Comparison of ENCODE assay signal across 17 cellular contexts in the genomic region with DNA sequence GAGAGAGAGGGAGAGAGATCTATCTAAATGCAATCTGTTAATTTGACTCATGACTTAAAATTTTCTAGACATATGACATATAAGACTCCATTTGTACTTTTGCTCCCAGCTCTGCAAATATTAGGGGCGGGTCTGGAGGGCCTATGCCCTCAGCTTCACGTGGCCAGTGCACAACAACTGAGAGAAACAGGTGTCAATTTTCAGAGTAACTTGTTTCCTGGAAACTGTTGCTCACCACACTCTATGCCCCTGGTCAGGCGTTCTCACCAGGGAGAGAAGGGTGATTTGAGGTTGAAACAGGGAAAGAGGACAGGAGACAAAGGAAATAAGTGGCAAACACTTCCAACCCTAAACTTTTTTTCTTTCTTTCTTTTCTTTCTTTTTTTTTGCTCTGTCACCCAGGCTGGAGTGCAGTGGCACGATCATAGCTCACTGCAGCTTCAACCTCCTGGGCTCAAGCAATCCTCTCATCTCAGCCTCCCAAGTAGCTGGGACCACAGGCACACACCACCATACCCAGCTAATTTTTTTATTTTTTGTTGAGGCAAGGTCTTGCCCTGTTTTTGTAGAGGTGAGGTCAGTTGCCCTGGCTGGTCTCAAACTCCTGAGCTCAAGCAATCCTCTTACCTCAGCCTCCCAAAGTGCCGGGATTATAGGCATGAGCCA.
DNase-seq lines count a peak whose midpoint lies in the region; ATAC-seq and TF ChIP-seq lines count a peak whose summit lies in the region.
"Had no signal": no experiment of that assay in that cellular context is flagged by ENCODE, and none has a peak within 500 bp of the region (broad histone marks: within the 10 kb centered on the region; RNA-seq: fewer than 3 reads in every experiment).

No MANE protein-coding gene starts in this region.

- no peaks in the 10 kb centered on the region for H3K79me2 ChIP-seq in DND-41 (ENCODE audit: insufficient read depth, low read length)

- ATAC-seq in DND-41 (ENCODE audit: insufficient read depth, low read depth) (peak; percentile 69; the same call in 2 of the 3 replicates), GM21825 (IDR thresholded peaks at IDR 0.05; ENCODE audit: unreplicated experiment) (peak; percentile 61), left colon (peak; percentile 50), GM18867 (IDR thresholded peaks at IDR 0.05; ENCODE audit: unreplicated experiment) (no peak)
- ATAC-seq: K562, Panc1 had no signal

- H2AFZ ChIP-seq in DND-41 (ENCODE audit: low read depth, low read length): no peak overlapping the region

- H3K9ac ChIP-seq in DND-41 (ENCODE audit: low read depth, low read length): no peak overlapping the region

- H3K4me1 ChIP-seq in DND-41 (ENCODE audit: insufficient read depth, low read length): no peaks in the 10 kb centered on the region; the same call in 1 of the 2 replicates
- H3K4me1 ChIP-seq: Caco-2, left ventricle myocardium inferior had no signal

- no peak overlapping the region for H3K4me2 ChIP-seq in DND-41 (ENCODE audit: insufficient read depth, low read length)

- intact Hi-C loops in left colon (cut with DNase I, micrococcal nuclease): no loop called here

- no peaks in the 10 kb centered on the region; the same call in 1 of the 2 replicates for H3K36me3 ChIP-seq in DND-41 (ENCODE audit: insufficient read depth, low read length)

- DNase-seq in DND-41 (peak; percentile 38), NCI-H510A treated with DMSO at 0.1 percent for 48 hours (lab: John Stamatoyannopoulos, UW) (peak; percentile 64), left colon (no peak), NCI-H187 (lab: John Stamatoyannopoulos, UW) (no peak)
- DNase-seq in effector CD4-positive, alpha-beta T cell: no peak
- DNase-seq: activated CD4-positive, alpha-beta T cell treated with anti-CD3 and anti-CD28 coated beads, Interleukin-2, amount 50 U/mL, for 48 hours; amniotic stem cell; Caco-2; cerebellar nuclear complex; HFFc6; left ventricle myocardium inferior; NCI-H1105; stimulated activated CD4-positive, alpha-beta T cell treated with anti-CD3 and anti-CD28 coated beads, Interleukin-2, amount 100 ng/mL, for 48 hours had no signal

- H3K27ac ChIP-seq in DND-41 (ENCODE audit: low read length): no peak overlapping the region
- H3K27ac ChIP-seq: left ventricle myocardium inferior had no signal

- no peak overlapping the region for H3K4me3 ChIP-seq in DND-41 (ENCODE audit: low read depth in 1 of 2, low read length in 2 of 2)
- H3K4me3 ChIP-seq: K562, left ventricle myocardium inferior had no signal

- no peaks in the 10 kb centered on the region for H3K27me3 ChIP-seq in DND-41 (ENCODE audit: insufficient read depth, low read length, poor library complexity)

- TF ChIP-seq CTCF in DND-41 (IDR thresholded peaks at IDR 0.05; ENCODE audit: borderline replicate concordance, extremely low read depth, low read length, poor library complexity, severe bottlenecking): no peak

- H4K20me1 ChIP-seq in DND-41 (ENCODE audit: insufficient read depth, low read length): no peaks in the 10 kb centered on the region

- H3K9me3 ChIP-seq in DND-41 (ENCODE audit: insufficient read depth, low read length, severe bottlenecking): peaks cover 26% of the 10 kb centered on the region

Comparison
In these comparisons a context has a peak if more than half of its experiments do, and no peak if none do; other contexts are left out.
1. DNase-seq: peak in DND-41 (single experiment) and NCI-H510A treated with DMSO at 0.1 percent for 48 hours (single experiment); none in left colon (0 of 2), NCI-H187 (0 of 2) and effector CD4-positive, alpha-beta T cell (single experiment).